ENCODE assay signal across 28 cellular contexts in the genomic region with DNA sequence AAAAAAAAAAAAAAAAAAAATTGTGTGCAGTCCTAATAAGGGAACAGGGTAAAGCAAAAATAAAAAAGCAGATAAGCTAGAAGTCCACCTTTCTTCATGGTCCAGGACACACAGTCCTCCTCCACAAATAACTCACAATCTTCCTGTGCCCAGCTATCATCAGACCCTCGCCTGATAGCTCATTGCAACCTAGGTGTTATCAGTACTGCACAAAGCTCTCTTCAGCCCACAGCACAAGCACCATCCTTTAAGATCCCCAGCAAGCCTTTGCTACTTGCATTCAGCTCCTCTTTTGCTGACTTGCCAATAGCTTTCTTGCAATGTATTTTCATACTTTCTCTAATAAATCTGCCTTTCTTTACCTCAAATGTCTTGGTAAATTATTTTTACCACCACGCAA. TPM values are rescaled to one million over a fixed set of nuclear protein-coding genes. Genes with fewer than 3 reads are reported as not detected.
DNase-seq lines count a peak whose midpoint lies in the region; ATAC-seq, FAIRE-seq and TF ChIP-seq lines count a peak whose summit lies in the region.
"Had no signal": no experiment of that assay in that cellular context is flagged by ENCODE, and none has a peak within 500 bp of the region (broad histone marks: within the 10 kb centered on the region; RNA-seq: fewer than 3 reads in every experiment).

No MANE protein-coding gene starts in this region.

- TF ChIP-seq CTCF in right atrium auricular region (IDR thresholded peaks at IDR 0.05) (no peak), brain microvascular endothelial cell (IDR thresholded peaks at IDR 0.05; ENCODE audit: low read depth, low read length, missing control alignments) (no peak)

- FAIRE-seq in HTR-8/SVneo (lab: Jason Lieb, UNC): no peak
- FAIRE-seq: GM12892 had no signal

- H3K4me1 ChIP-seq in right atrium auricular region: peaks cover 0 to 49% of the 10 kb centered on the region in 2 donors

- ATAC-seq in Right ventricle myocardium inferior: peak; percentile 57
- ATAC-seq: HCT116, Panc1 had no signal

- no peaks in the 10 kb centered on the region for H3K9me3 ChIP-seq in right atrium auricular region
- H3K9me3 ChIP-seq: MG63 had no signal

- no peak overlapping the region for H3K4me3 ChIP-seq in right atrium auricular region
- H3K4me3 ChIP-seq in brain microvascular endothelial cell (ENCODE audit: low read depth, low read length): no peak overlapping the region
- H3K4me3 ChIP-seq: MG63, SK-N-MC had no signal

- H3K27me3 ChIP-seq in right atrium auricular region (no peaks in the 10 kb centered on the region), brain microvascular endothelial cell (replicated peaks) (no peaks in the 10 kb centered on the region)
- H3K27me3 ChIP-seq: MG63 had no signal

- H3K27ac ChIP-seq in right atrium auricular region (peak overlapping the region; percentile 35 to 57), brain microvascular endothelial cell (no peak overlapping the region)
- H3K27ac ChIP-seq: 22Rv1, C4-2B, RWPE1, SK-N-MC had no signal

- no peak for DNase-seq in Right ventricle myocardium inferior (ENCODE audit: missing footprints)
- no peak for DNase-seq in cardiac septum (ENCODE audit: low spot score)
- peak; percentile 22 to 79 for DNase-seq in erythroblast (lab: John Stamatoyannopoulos, UW)
- no peak for DNase-seq in right atrium auricular region (ENCODE audit: low spot score)
- DNase-seq in HTR-8/SVneo (ENCODE audit: insufficient read length, low spot score): no peak
- no peak for DNase-seq in brain microvascular endothelial cell
- DNase-seq in NCI-H69 (lab: John Stamatoyannopoulos, UW): no peak
- DNase-seq in DMS53 treated with DMSO at 0.1 percent for 48 hours (lab: John Stamatoyannopoulos, UW; ENCODE audit: unreplicated experiment): no peak
- DNase-seq: CD8-positive, alpha-beta memory T cell; DMS 273 treated with DMSO at 0.1 percent for 48 hours; DMS79 treated with DMSO at 0.1 percent for 48 hours; KBM-7; MG63; NCI-H2029; NCI-H446 treated with DMSO at 0.1 percent for 48 hours; NCI-H526; SIG-M5 had no signal

- intact Hi-C loops in Right ventricle myocardium inferior (cut with DNase I): no loop called here
- intact Hi-C loops in cardiac septum (cut with DNase I): no loop called here

- H3K36me3 ChIP-seq in right atrium auricular region (peaks cover 11% of the 10 kb centered on the region), brain microvascular endothelial cell (replicated peaks) (peaks cover 10% of the 10 kb centered on the region)
- H3K36me3 ChIP-seq: MG63 had no signal

- no peak for TF ChIP-seq POLR2A in erythroblast (IDR thresholded peaks at IDR 0.05; ENCODE audit: low read length)

- in situ Hi-C loops in brain microvascular endothelial cell (cut with HindIII; ENCODE audit: low pct_ligation_motif_present, low sequenced_read_pairs): no loop called here

RNA-seq across cellular contexts. Expression of a gene that starts 5.0 kb away (rescaled TPM):
- total RNA-seq in Right ventricle myocardium inferior: 307 TPM
- total RNA-seq in cardiac septum: 210 TPM
- total RNA-seq in right atrium auricular region: 100 to 1,000 TPM; 110 to 227 TPM

RNA-seq across cellular contexts. Expression of a gene that starts 18.2 kb away (rescaled TPM):
- 0.54 TPM for total RNA-seq in Right ventricle myocardium inferior
- 0.78 TPM for total RNA-seq in cardiac septum
- under 1 TPM; 0.51 to 0.85 TPM for total RNA-seq in right atrium auricular region
- total RNA-seq: CD8-positive, alpha-beta memory T cell had no signal

RNA-seq across cellular contexts. Expression of a gene that starts 49.0 kb away (rescaled TPM):
- total RNA-seq in Right ventricle myocardium inferior (77.3 TPM), cardiac septum (20.0 TPM), right atrium auricular region (10 to 100 TPM; 18.6 to 53.9 TPM)
- total RNA-seq: B cell; CD8-positive, alpha-beta memory T cell; H4; HT-29; LHCN-M2 had no signal

Comparison
In these comparisons a context has a peak if more than half of its experiments do, and no peak if none do; other contexts are left out.
1. DNase-seq: peak in erythroblast (2 of 2); none in Right ventricle myocardium inferior (single experiment), cardiac septum (single experiment), right atrium auricular region (single experiment), HTR-8/SVneo (single experiment), brain microvascular endothelial cell (single experiment), NCI-H69 (single experiment) and DMS53 treated with DMSO at 0.1 percent for 48 hours (single experiment).